8 cellular contexts compared by ENCODE assay signal in genomic region chr5:78649220-78649700, GRCh38. TPM values are rescaled to one million over a fixed set of nuclear protein-coding genes. Genes with fewer than 3 reads are reported as not detected.
A peak's percentile ranks its signal among the peaks of the same experiment; 100 is the strongest.
DNase-seq lines count a peak whose midpoint lies in the region; ATAC-seq and TF ChIP-seq lines count a peak whose summit lies in the region.

No MANE protein-coding gene starts in this region.

- H3K27me3 ChIP-seq in HUES64 (ENCODE audit: insufficient read depth, low read length): no peaks in the 10 kb centered on the region
- H3K27me3 ChIP-seq in mononuclear cell (ENCODE audit: insufficient read depth, low read length): peaks cover 37% of the 10 kb centered on the region

- H3K27ac ChIP-seq in HUES64 (ENCODE audit: low read depth, low read length) (peak overlapping the region; percentile 85; the same call in 1 of the 2 replicates), cingulate gyrus (ENCODE audit: low read depth, low read length) (peak overlapping the region; percentile 65)

- 3% methylated on average over 23 of the region's 23 CpGs for WGBS in HUES64

- ATAC-seq in HG02852 (IDR thresholded peaks at IDR 0.05; ENCODE audit: unreplicated experiment) (no peak), GM21423 (IDR thresholded peaks at IDR 0.05; ENCODE audit: unreplicated experiment) (no peak), HG03565 (IDR thresholded peaks at IDR 0.05; ENCODE audit: unreplicated experiment) (no peak)

- POLR2A ChIA-PET in AG04449 (lab: Yijun Ruan, JAX): no interaction called here

- H3K36me3 ChIP-seq in HUES64 (ENCODE audit: insufficient read depth, low read length): peaks cover 11% of the 10 kb centered on the region; the same call in 1 of the 2 replicates

- TF ChIP-seq CTCF in AG04449 (IDR thresholded peaks at IDR 0.05; ENCODE audit: insufficient read depth, low read length, missing control alignments): no peak

- CTCF ChIA-PET in AG04449 (lab: Yijun Ruan, JAX): interaction anchor here (1.1 to 1.3 kb wide), 3 partner anchors 17 to 55 kb away, joined by 3 read pairs; no protein-coding TSS in a partner anchor

- no peak for DNase-seq in AG04449 (ENCODE audit: low read depth, low spot score)
- DNase-seq in superior temporal gyrus (ENCODE audit: extremely low spot score): no peak

- H3K4me1 ChIP-seq in HUES64 (ENCODE audit: insufficient read depth, low read length) (peaks cover 26% of the 10 kb centered on the region), mononuclear cell (ENCODE audit: insufficient read depth, low read length) (peaks cover 20% of the 10 kb centered on the region)

- H3K9me3 ChIP-seq in HUES64 (ENCODE audit: insufficient read depth, low read depth, low read length): no peaks in the 10 kb centered on the region
- no peaks in the 10 kb centered on the region for H3K9me3 ChIP-seq in mononuclear cell (ENCODE audit: low read depth, low read length)

- H3K9ac ChIP-seq in HUES64 (ENCODE audit: low read depth, low read length): peak overlapping the region; percentile 79

- H3K4me3 ChIP-seq in AG04449 (ENCODE audit: low read depth, low read length) (peak overlapping the region; percentile 75), HUES64 (ENCODE audit: low read length) (peak overlapping the region; percentile 89), mononuclear cell (ENCODE audit: low read length) (peak overlapping the region; percentile 24)

RNA-seq across cellular contexts. Expression of gene LHFPL2, which starts 0.7 kb away (rescaled TPM):
- polyA plus RNA-seq in HUES64 (2013, experiment 1 of 2): 22.9 TPM
- 22.4 TPM for polyA plus RNA-seq in HUES64 (2013, experiment 2 of 2)
- total RNA-seq in mononuclear cell: 9.4 TPM

Comparison
In these comparisons a context has a peak if more than half of its experiments do, and no peak if none do; other contexts are left out.
1. H3K4me3 ChIP-seq: peak in every context shown above with its lines; median percentile 89 in HUES64; 75 in AG04449; 24 in mononuclear cell.